ENCODE assay signal across 10 cellular contexts in genomic region chr9:94178927-94179326, GRCh38.
DNase-seq lines count a peak whose midpoint lies in the region; ATAC-seq, FAIRE-seq and TF ChIP-seq lines count a peak whose summit lies in the region.
"Had no signal": no experiment of that assay in that cellular context is flagged by ENCODE, and none has a peak within 500 bp of the region (broad histone marks: within the 10 kb centered on the region; RNA-seq: fewer than 3 reads in every experiment).

No MANE protein-coding gene starts in this region.

- H3K27ac Mint-ChIP-seq in activated CD8-positive, alpha-beta T cell treated with anti-CD3 and anti-CD28 coated beads for 36 hours = peak overlapping the region; percentile 74

- CTCF ChIA-PET in activated CD8-positive, alpha-beta T cell treated with anti-CD3 and anti-CD28 coated beads for 36 hours (lab: Charles Lee) = interaction anchor here (0.7 to 1.4 kb wide), 2 partner anchors 9 to 35 kb away, joined by 3 to 4 read pairs; no protein-coding TSS in a partner anchor
- CTCF ChIA-PET in PC-3 (lab: Charles Lee) = no interaction called here

- intact Hi-C loops in activated CD8-positive, alpha-beta T cell treated with anti-CD3 and anti-CD28 coated beads for 36 hours (cut with micrococcal nuclease) = no loop called here
- intact Hi-C loops in PC-3 (cut with micrococcal nuclease) = no loop called here

- H3K36me3 Mint-ChIP-seq in activated CD8-positive, alpha-beta T cell treated with anti-CD3 and anti-CD28 coated beads for 36 hours (ENCODE audit: low read depth) = peaks cover 69% of the 10 kb centered on the region

- DNase-seq in GM12864 (ENCODE audit: low read depth) (peak; percentile 44), GM19239 (ENCODE audit: insufficient read length, low spot score) (no peak), MM.1S (no peak), PC-3 (no peak), caudate nucleus (lab: John Stamatoyannopoulos, UW) (no peak)
- no peak for DNase-seq in activated CD8-positive, alpha-beta T cell treated with anti-CD3 and anti-CD28 coated beads for 36 hours
- DNase-seq: amygdala, KG1 had no signal

- H3K4me2 ChIP-seq in MM.1S (ENCODE audit: low read depth, low read length) = no peak overlapping the region
- H3K4me2 ChIP-seq in PC-3 (ENCODE audit: low read length) = no peak overlapping the region

- no peaks in the 10 kb centered on the region for H3K9me3 ChIP-seq in MM.1S (replicated peaks; ENCODE audit: insufficient read depth, low read length)
- no peaks in the 10 kb centered on the region for H3K9me3 ChIP-seq in PC-3 (ENCODE audit: low read length)

- ATAC-seq in HG02938 (IDR thresholded peaks at IDR 0.05; ENCODE audit: unreplicated experiment) = peak; percentile 70
- peak; percentile 52 for ATAC-seq in activated CD8-positive, alpha-beta T cell treated with anti-CD3 and anti-CD28 coated beads for 36 hours
- ATAC-seq in SK-N-SH treated with all-trans-retinoic acid at 6 μM for 48 hours = no peak
- no peak for ATAC-seq in PC-3

- H3K4me3 ChIP-seq in GM12864 (ENCODE audit: low read depth, low read length) = no peak overlapping the region
- no peak overlapping the region for H3K4me3 ChIP-seq in MM.1S (ENCODE audit: low read length)
- H3K4me3 ChIP-seq in PC-3 (ENCODE audit: low read length) = no peak overlapping the region

- no peaks in the 10 kb centered on the region for H3K27me3 ChIP-seq in MM.1S (replicated peaks; ENCODE audit: insufficient read depth, low read length)
- no peaks in the 10 kb centered on the region for H3K27me3 ChIP-seq in PC-3 (ENCODE audit: low read length)

- H3F3A ChIP-seq in MM.1S (ENCODE audit: insufficient read depth, low read length) (peaks cover 32% of the 10 kb centered on the region), PC-3 (ENCODE audit: low read length, unreplicated experiment) (no peaks in the 10 kb centered on the region)

- H3K4me1 Mint-ChIP-seq in activated CD8-positive, alpha-beta T cell treated with anti-CD3 and anti-CD28 coated beads for 36 hours (ENCODE audit: low read depth) = peaks cover 81% of the 10 kb centered on the region

- no peak overlapping the region for H3K4me3 Mint-ChIP-seq in activated CD8-positive, alpha-beta T cell treated with anti-CD3 and anti-CD28 coated beads for 36 hours

- H3K79me2 ChIP-seq in MM.1S (ENCODE audit: low read length) = peaks cover 40% of the 10 kb centered on the region
- peaks cover 45% of the 10 kb centered on the region for H3K79me2 ChIP-seq in PC-3 (ENCODE audit: low read length)

- H3K9me3 Mint-ChIP-seq in activated CD8-positive, alpha-beta T cell treated with anti-CD3 and anti-CD28 coated beads for 36 hours = no peaks in the 10 kb centered on the region

- H3K27ac ChIP-seq in MM.1S (ENCODE audit: low read length) (no peak overlapping the region), PC-3 (ENCODE audit: low read length) (no peak overlapping the region), caudate nucleus (ENCODE audit: low read depth, low read length) (no peak overlapping the region)

- no peaks in the 10 kb centered on the region for H3K27me3 Mint-ChIP-seq in activated CD8-positive, alpha-beta T cell treated with anti-CD3 and anti-CD28 coated beads for 36 hours

- H3K4me1 ChIP-seq in MM.1S (ENCODE audit: low read length) = no peaks in the 10 kb centered on the region
- peaks cover 4% of the 10 kb centered on the region; the same call in 1 of the 2 replicates for H3K4me1 ChIP-seq in PC-3 (ENCODE audit: insufficient read depth, low read length)

- FAIRE-seq in GM19239 (lab: Jason Lieb, UNC) = peak; percentile 63

- H3K9me2 ChIP-seq in MM.1S (replicated peaks; ENCODE audit: insufficient read depth, low read length) (no peaks in the 10 kb centered on the region), PC-3 (replicated peaks; ENCODE audit: low read length) (no peaks in the 10 kb centered on the region)

- BruUV-seq in PC-3 (replicated peaks; lab: Mats Ljungman, UMichigan) = no TSS peak

- H2AFZ ChIP-seq in MM.1S (ENCODE audit: low read length) (no peak overlapping the region), PC-3 (ENCODE audit: low read length) (no peak overlapping the region)

- POLR2A ChIA-PET in activated CD8-positive, alpha-beta T cell treated with anti-CD3 and anti-CD28 coated beads for 36 hours (lab: Charles Lee) = interaction anchor here (0.9 to 1.4 kb wide), 3 partner anchors 11 to 19 kb away, joined by 3 read pairs; no protein-coding TSS in a partner anchor
- POLR2A ChIA-PET in PC-3 (lab: Charles Lee; ENCODE audit: unreplicated experiment) = no interaction called here

- peaks cover 26% of the 10 kb centered on the region for H4K20me1 ChIP-seq in MM.1S (ENCODE audit: insufficient read depth, low read length)
- peaks cover 39% of the 10 kb centered on the region for H4K20me1 ChIP-seq in PC-3 (ENCODE audit: low read length)

- H3K36me3 ChIP-seq in MM.1S (replicated peaks; ENCODE audit: insufficient read depth, low read length) = peaks cover 12% of the 10 kb centered on the region
- H3K36me3 ChIP-seq in PC-3 (ENCODE audit: low read depth, low read length) = peaks cover 42% of the 10 kb centered on the region

- no peak for TF ChIP-seq CTCF in GM12864 (IDR thresholded peaks at IDR 0.05; ENCODE audit: low read depth, low read length, missing control alignments)
- no peak for TF ChIP-seq CTCF in activated CD8-positive, alpha-beta T cell treated with anti-CD3 and anti-CD28 coated beads for 36 hours (IDR thresholded peaks at IDR 0.05)
- TF ChIP-seq CTCF in MM.1S (IDR thresholded peaks at IDR 0.05; ENCODE audit: low read length) = no peak
- no peak for TF ChIP-seq CTCF in PC-3 (conservative IDR thresholded peaks at IDR 0.05; ENCODE audit: low read depth, low read length)

- H3K9ac ChIP-seq in MM.1S (ENCODE audit: low read length) (no peak overlapping the region), PC-3 (ENCODE audit: low read length) (no peak overlapping the region)

TF ChIP-seq in SK-N-SH treated with all-trans-retinoic acid at 6 μM for 48 hours, 23 proteins besides CTCF, POLR2A, EP300 and RAD21:
- TF ChIP-seq RARB (CRISPR knock-in tag; IDR thresholded peaks at IDR 0.05) = no peak

Comparison
In these comparisons a context has a peak if more than half of its experiments do, and no peak if none do; other contexts are left out.
1. ATAC-seq: peak in HG02938 (single experiment) and activated CD8-positive, alpha-beta T cell treated with anti-CD3 and anti-CD28 coated beads for 36 hours (single experiment); none in SK-N-SH treated with all-trans-retinoic acid at 6 μM for 48 hours (single experiment) and PC-3 (single experiment).